Comparison of ENCODE assay signal across 8 cellular contexts in the genomic region with DNA sequence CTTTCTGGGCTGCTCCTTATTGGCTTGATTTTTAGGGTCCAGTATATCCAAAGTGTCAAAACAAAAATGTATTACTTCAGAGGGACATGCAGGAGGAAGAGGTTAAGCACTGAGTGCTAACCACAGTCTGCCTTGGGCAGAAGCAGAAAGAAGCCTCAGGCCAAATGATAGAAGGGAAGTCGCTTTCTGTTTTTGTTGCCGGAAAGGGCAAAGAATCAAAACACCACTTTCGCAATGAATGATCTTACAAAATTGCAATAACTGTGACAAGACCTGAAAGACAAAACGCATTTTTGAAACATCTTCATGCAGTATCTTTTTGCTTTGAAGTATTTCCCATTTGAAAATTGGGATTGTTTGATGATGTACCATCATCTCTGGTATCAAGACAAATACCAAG.
DNase-seq lines count a peak whose midpoint lies in the region; ATAC-seq and TF ChIP-seq lines count a peak whose summit lies in the region.

No MANE protein-coding gene starts in this region.

- no peaks in the 10 kb centered on the region for H3K27me3 ChIP-seq in MG63

- no peaks in the 10 kb centered on the region for H3K36me3 ChIP-seq in MG63

- DNase-seq in Kasumi-1 (lab: John Stamatoyannopoulos, UW) (peak; percentile 77 to 80), choroid plexus epithelial cell (ENCODE audit: low read depth) (peak; percentile 47), NAMALWA (ENCODE audit: low spot score) (no peak), NCI-H187 treated with DMSO at 0.1 percent for 48 hours (lab: John Stamatoyannopoulos, UW) (no peak), MG63 (no peak), NCI-H526 treated with DMSO at 0.1 percent for 48 hours (lab: John Stamatoyannopoulos, UW) (no peak)

- ATAC-seq in GM18519 (IDR thresholded peaks at IDR 0.05; ENCODE audit: low FRiP score, unreplicated experiment), result peak; percentile 76
- peak; percentile 87 for ATAC-seq in GM21576 (IDR thresholded peaks at IDR 0.05; ENCODE audit: unreplicated experiment)

- no peak for TF ChIP-seq CTCF in choroid plexus epithelial cell (conservative IDR thresholded peaks at IDR 0.05; ENCODE audit: low read depth, low read length)

- no peaks in the 10 kb centered on the region for H3K9me3 ChIP-seq in MG63

- H3K4me3 ChIP-seq in choroid plexus epithelial cell (ENCODE audit: low read depth, low read length), result no peak overlapping the region
- no peak overlapping the region for H3K4me3 ChIP-seq in MG63

Comparison
In these comparisons a context has a peak if more than half of its experiments do, and no peak if none do; other contexts are left out.
1. DNase-seq: peak in Kasumi-1 (2 of 2) and choroid plexus epithelial cell (single experiment); none in NAMALWA (single experiment), NCI-H187 treated with DMSO at 0.1 percent for 48 hours (single experiment), MG63 (single experiment) and NCI-H526 treated with DMSO at 0.1 percent for 48 hours (single experiment).